ENCODE assay signal across 8 cellular contexts in genomic region chr3:14177580-14178246, GRCh38. TPM values are rescaled to one million over a fixed set of nuclear protein-coding genes. Genes with fewer than 3 reads are reported as not detected.
DNase-seq lines count a peak whose midpoint lies in the region; ATAC-seq and TF ChIP-seq lines count a peak whose summit lies in the region.

No MANE protein-coding gene starts in this region.

- H3K4me3 Mint-ChIP-seq in T-cell (peak overlapping the region; percentile 91 to 100 (median 98)), osteocyte (ENCODE audit: unreplicated experiment) (peak overlapping the region; percentile 99)

- peaks cover 69 to 80% (median 76%) of the 10 kb centered on the region in 3 donors for H3K4me1 Mint-ChIP-seq in T-cell
- H3K4me1 Mint-ChIP-seq in osteocyte (ENCODE audit: unreplicated experiment) = peaks cover 50% of the 10 kb centered on the region

- H3K4me3 ChIP-seq in fibroblast of the aortic adventitia (ENCODE audit: low read depth, low read length) = peak overlapping the region; percentile 86

- DNase-seq in DMS53 (lab: John Stamatoyannopoulos, UW) = peak; percentile 8
- DNase-seq in DMS53 treated with DMSO at 0.1 percent for 48 hours (lab: John Stamatoyannopoulos, UW; ENCODE audit: unreplicated experiment) = no peak
- DNase-seq in T-cell = no peak
- DNase-seq in fibroblast of the aortic adventitia (ENCODE audit: low read depth) = peak; percentile 12
- no peak for DNase-seq in osteocyte (ENCODE audit: extremely low spot score, unreplicated experiment)
- no peak for DNase-seq in HK-2 (ENCODE audit: unreplicated experiment)

- H3K36me3 Mint-ChIP-seq in T-cell (peaks cover 19% of the 10 kb centered on the region), osteocyte (ENCODE audit: unreplicated experiment) (peaks cover 9% of the 10 kb centered on the region)

- H3K27ac Mint-ChIP-seq in T-cell (peak overlapping the region; percentile 98 to 100), osteocyte (ENCODE audit: unreplicated experiment) (peak overlapping the region; percentile 99)

- H3K9me3 Mint-ChIP-seq in T-cell = no peaks in the 10 kb centered on the region
- H3K9me3 Mint-ChIP-seq in osteocyte (ENCODE audit: unreplicated experiment) = no peaks in the 10 kb centered on the region

- H3K27me3 Mint-ChIP-seq in T-cell (no peaks in the 10 kb centered on the region), osteocyte (ENCODE audit: unreplicated experiment) (no peaks in the 10 kb centered on the region)

- CTCF ChIA-PET in T-cell (lab: Charles Lee) = interaction anchor here (0.6 to 3.7 kb wide), 6 partner anchors 31 to 474 kb away, joined by 3 to 18 read pairs (median 6); partner anchors contain the start of gene CCDC174 (in 1 of the 2)

- POLR2A ChIA-PET in T-cell (lab: Charles Lee) = interaction anchor here (0.6 to 3.1 kb wide), 8 partner anchors 9 to 54 kb away, joined by 3 to 78 read pairs (median 6); partner anchors contain the start of genes CHCHD4 (in 2 of the 2) and TMEM43 (in 2 of the 2)

- ATAC-seq in HG02981 (IDR thresholded peaks at IDR 0.05; ENCODE audit: unreplicated experiment) (peak; percentile 3), T-cell (replicated peaks in 1 of 4) (peak; percentile 1 to 5 (median 3)), HG03439 (IDR thresholded peaks at IDR 0.05; ENCODE audit: unreplicated experiment) (no peak)

- TF ChIP-seq CTCF in fibroblast of the aortic adventitia (IDR thresholded peaks at IDR 0.05; ENCODE audit: insufficient read depth, low read length) (no peak), osteocyte (IDR thresholded peaks at IDR 0.05) (no peak)

RNA-seq across cellular contexts. Expression of gene XPC, which starts 0.7 kb away (rescaled TPM):
- total RNA-seq in T-cell = 10 to 100 TPM; 67.8 to 90.7 (median 76.9) TPM
- total RNA-seq in fibroblast of the aortic adventitia (ENCODE audit: low replicate concordance) = 61.6 and 186 TPM in 2 replicates
- 39.4 and 41.5 TPM in 2 replicates for total RNA-seq in osteocyte

RNA-seq across cellular contexts. Expression of gene LSM3, which starts 0.9 kb away (rescaled TPM):
- 1 to 10 TPM; 6.7 to 8.4 (median 7.3) TPM for total RNA-seq in T-cell
- 5.6 and 15.6 TPM in 2 replicates for total RNA-seq in fibroblast of the aortic adventitia (ENCODE audit: low replicate concordance)
- total RNA-seq in osteocyte = 9.9 and 10.0 TPM in 2 replicates

RNA-seq across cellular contexts. Expression of gene TMEM43, which starts 52.9 kb away (rescaled TPM):
- 10 to 100 TPM; 36.9 to 76.3 (median 63.6) TPM for total RNA-seq in T-cell
- 109 and 134 TPM in 2 replicates for total RNA-seq in fibroblast of the aortic adventitia (ENCODE audit: low replicate concordance)
- 73.3 and 76.5 TPM in 2 replicates for total RNA-seq in osteocyte

RNA-seq across cellular contexts. Expression of gene CHCHD4, which starts 53.0 kb away (rescaled TPM):
- total RNA-seq in T-cell (1 to 10 TPM; 2.7 to 8.4 (median 8.3) TPM), fibroblast of the aortic adventitia (ENCODE audit: low replicate concordance) (3.8 and 12.7 TPM in 2 replicates), osteocyte (7.2 and 7.9 TPM in 2 replicates)

Comparison
In these comparisons a context has a peak if more than half of its experiments do, and no peak if none do; other contexts are left out.
1. DNase-seq: peak in DMS53 (single experiment) and fibroblast of the aortic adventitia (single experiment); none in DMS53 treated with DMSO at 0.1 percent for 48 hours (single experiment), T-cell (0 of 34), osteocyte (single experiment) and HK-2 (single experiment).